ENCODE assay signal across 6 cellular contexts in genomic region chr9:137021979-137022619, GRCh38. TPM values are rescaled to one million over a fixed set of nuclear protein-coding genes. Genes with fewer than 3 reads are reported as not detected.
A peak's percentile ranks its signal among the peaks of the same experiment; 100 is the strongest.
DNase-seq lines count a peak whose midpoint lies in the region; ATAC-seq and TF ChIP-seq lines count a peak whose summit lies in the region.

No MANE protein-coding gene starts in this region.

- POLR2A ChIA-PET in A673 (lab: Charles Lee; ENCODE audit: low non-redundant PET), result interaction anchor here (0.6 kb wide), 1 partner anchor 12 kb away, joined by 4 read pairs; no protein-coding TSS in a partner anchor

- H2AFZ ChIP-seq in hepatocyte, result no peak overlapping the region

- CTCF ChIA-PET in A673 (lab: Charles Lee), result interaction anchor here (0.9 kb wide), 1 partner anchor 215 kb away, joined by 3 read pairs; no protein-coding TSS in a partner anchor

- H3K79me2 ChIP-seq in hepatocyte, result no peaks in the 10 kb centered on the region

- in situ Hi-C loops in KBM-7 (cut with MboI; ENCODE audit: low pct_unique_long_range_greater_than_20kb, low sequenced_read_pairs), result no loop called here

- H3K9me2 ChIP-seq in hepatocyte (replicated peaks; ENCODE audit: insufficient read depth), result no peaks in the 10 kb centered on the region

- intact Hi-C loops in A673 (cut with micrococcal nuclease; ENCODE audit: unreplicated experiment), result no loop called here

- peaks cover 2 to 4% of the 10 kb centered on the region in 2 donors for H3K36me3 Mint-ChIP-seq in stimulated activated naive B cell treated with anti-CD40 and anti-IgM and Interleukin-4, amounts not matched to agents 10 μg/mL and 1 μg/mL and 100 μg/mL, for 72 hours

- H3K36me3 ChIP-seq in A673 (ENCODE audit: insufficient read depth, low read length, poor library complexity, severe bottlenecking) (peaks cover 4% of the 10 kb centered on the region), hepatocyte (replicated peaks; ENCODE audit: insufficient read depth, low read depth) (no peaks in the 10 kb centered on the region)

- TF ChIP-seq CTCF in A673 (conservative IDR thresholded peaks at IDR 0.05; ENCODE audit: low read depth, low read length) (no peak), hepatocyte (IDR thresholded peaks at IDR 0.05; ENCODE audit: poor library complexity) (no peak)

- H3K9me3 ChIP-seq in A673 (ENCODE audit: low read depth, low read length, poor library complexity, severe bottlenecking) (no peaks in the 10 kb centered on the region), hepatocyte (ENCODE audit: low read depth) (no peaks in the 10 kb centered on the region)

- ATAC-seq in stimulated activated naive B cell treated with anti-CD40 and anti-IgM and Interleukin-4, amounts not matched to agents 10 μg/mL and 1 μg/mL and 100 μg/mL, for 72 hours (replicated peaks), result peak; percentile 67

- no peaks in the 10 kb centered on the region for H4K20me1 ChIP-seq in hepatocyte (ENCODE audit: insufficient read depth, poor library complexity, severe bottlenecking)

- H3K27me3 ChIP-seq in A673 (replicated peaks; ENCODE audit: insufficient read depth, low read depth, low read length, poor library complexity) (no peaks in the 10 kb centered on the region), hepatocyte (no peaks in the 10 kb centered on the region)

- H3K4me3 ChIP-seq in A673 (ENCODE audit: low read depth, low read length, poor library complexity, severe bottlenecking), result no peak overlapping the region
- no peak overlapping the region for H3K4me3 ChIP-seq in hepatocyte

- H3K4me3 Mint-ChIP-seq in stimulated activated naive B cell treated with anti-CD40 and anti-IgM and Interleukin-4, amounts not matched to agents 10 μg/mL and 1 μg/mL and 100 μg/mL, for 72 hours, result no peak overlapping the region

- H3K4me1 Mint-ChIP-seq in stimulated activated naive B cell treated with anti-CD40 and anti-IgM and Interleukin-4, amounts not matched to agents 10 μg/mL and 1 μg/mL and 100 μg/mL, for 72 hours, result peaks cover 0 to 7% of the 10 kb centered on the region in 2 donors

- no peaks in the 10 kb centered on the region for H3K4me1 ChIP-seq in A673 (ENCODE audit: insufficient read depth, low read length, poor library complexity, severe bottlenecking)
- peaks cover 2% of the 10 kb centered on the region for H3K4me1 ChIP-seq in hepatocyte (ENCODE audit: insufficient read depth)

- WGBS in hepatocyte (ENCODE audit: low lambda C conversion rate, missing lambda C conversion rate), result 86% methylated on average over 18 of the region's 30 CpGs

- no peak overlapping the region for H3K27ac ChIP-seq in A673 (ENCODE audit: low read depth, low read length, poor library complexity, severe bottlenecking)
- H3K27ac ChIP-seq in hepatocyte, result no peak overlapping the region

- peaks cover 0 to 2% of the 10 kb centered on the region in 2 donors for H3K9me3 Mint-ChIP-seq in stimulated activated naive B cell treated with anti-CD40 and anti-IgM and Interleukin-4, amounts not matched to agents 10 μg/mL and 1 μg/mL and 100 μg/mL, for 72 hours

- H3K27me3 Mint-ChIP-seq in stimulated activated naive B cell treated with anti-CD40 and anti-IgM and Interleukin-4, amounts not matched to agents 10 μg/mL and 1 μg/mL and 100 μg/mL, for 72 hours, result no peaks in the 10 kb centered on the region

- DNase-seq in A673 (ENCODE audit: low spot score) (peak; percentile 79), KBM-7 (peak; percentile 63), hepatocyte (ENCODE audit: low spot score) (peak; percentile 88), SHP77 treated with DMSO at 0.1 percent for 48 hours (lab: John Stamatoyannopoulos, UW) (no peak)
- DNase-seq in activated CD8-positive, alpha-beta memory T cell treated with anti-CD3 and anti-CD28 coated beads for 1 hour (ENCODE audit: extremely low read depth in 1 of 2, low read depth in 1 of 2), result peak; percentile 47 to 50
- no peak for DNase-seq in stimulated activated naive B cell treated with anti-CD40 and anti-IgM and Interleukin-4, amounts not matched to agents 10 μg/mL and 1 μg/mL and 100 μg/mL, for 72 hours

- no TSS peak for BruUV-seq in A673 (replicated peaks; lab: Mats Ljungman, UMichigan)

- H3K27ac Mint-ChIP-seq in stimulated activated naive B cell treated with anti-CD40 and anti-IgM and Interleukin-4, amounts not matched to agents 10 μg/mL and 1 μg/mL and 100 μg/mL, for 72 hours, result no peak overlapping the region

- H3K4me2 ChIP-seq in hepatocyte, result no peak overlapping the region

RNA-seq across cellular contexts. Expression of gene ABCA2, which starts 5.9 kb away (rescaled TPM):
- total RNA-seq in A673 (2021) (27.8 and 38.9 TPM in 2 replicates), hepatocyte (12.7 and 14.6 TPM in 2 replicates)
- 15.6 and 21.8 TPM in 2 replicates for polyA plus RNA-seq in hepatocyte

RNA-seq across cellular contexts. Expression of gene FUT7, which starts 9.8 kb away (rescaled TPM):
- total RNA-seq in A673 (2021) (not detected in 2 replicates), hepatocyte (not detected in 2 replicates)
- 0.06 TPM in 1 of 2 replicates, not detected in the other for polyA plus RNA-seq in hepatocyte

RNA-seq across cellular contexts. Expression of gene NPDC1, which starts 23.9 kb away (rescaled TPM):
- total RNA-seq in A673 (2021) (73.9 and 81.4 TPM in 2 replicates), hepatocyte (12.3 and 12.7 TPM in 2 replicates)
- 69.8 and 72.7 TPM in 2 replicates for polyA plus RNA-seq in hepatocyte

RNA-seq across cellular contexts. Expression of gene CLIC3, which starts 25.7 kb away (rescaled TPM):
- total RNA-seq in A673 (2021) (not detected in 2 replicates), hepatocyte (6.6 and 9.9 TPM in 2 replicates)
- 45.0 and 63.5 TPM in 2 replicates for polyA plus RNA-seq in hepatocyte

RNA-seq across cellular contexts. Expression of gene PAXX, which starts 29.9 kb away (rescaled TPM):
- 91.5 and 99.5 TPM in 2 replicates for total RNA-seq in A673 (2021)
- 35.1 and 39.5 TPM in 2 replicates for total RNA-seq in hepatocyte
- polyA plus RNA-seq in hepatocyte, result 89.5 and 97.5 TPM in 2 replicates

Comparison
In these comparisons a context has a peak if more than half of its experiments do, and no peak if none do; other contexts are left out.
1. DNase-seq: peak in A673 (single experiment), KBM-7 (single experiment), activated CD8-positive, alpha-beta memory T cell treated with anti-CD3 and anti-CD28 coated beads for 1 hour (2 of 2) and hepatocyte (single experiment); none in stimulated activated naive B cell treated with anti-CD40 and anti-IgM and Interleukin-4, amounts not matched to agents 10 μg/mL and 1 μg/mL and 100 μg/mL, for 72 hours (single experiment) and SHP77 treated with DMSO at 0.1 percent for 48 hours (single experiment).